Comparison of ENCODE assay signal across 26 cellular contexts in genomic region chrX:49232525-49232924, GRCh38. TPM values are rescaled to one million over a fixed set of nuclear protein-coding genes. Genes with fewer than 3 reads are reported as not detected.
DNase-seq lines count a peak whose midpoint lies in the region; ATAC-seq and TF ChIP-seq lines count a peak whose summit lies in the region.
"Had no signal": no experiment of that assay in that cellular context is flagged by ENCODE, and none has a peak within 500 bp of the region (broad histone marks: within the 10 kb centered on the region; RNA-seq: fewer than 3 reads in every experiment).

No MANE protein-coding gene starts in this region.

- peak overlapping the region; percentile 59 for H3K27ac Mint-ChIP-seq in activated naive CD4-positive, alpha-beta T cell treated with anti-CD3 and anti-CD28 coated beads, Interleukin-2, amount 50 U/mL, for 24 hours
- no peak overlapping the region for H3K27ac Mint-ChIP-seq in activated naive CD4-positive, alpha-beta T cell treated with anti-CD3 and anti-CD28 coated beads, Interleukin-2, amount 50 U/mL, for 72 hours
- peak overlapping the region; percentile 27 for H3K27ac Mint-ChIP-seq in chondrocyte (ENCODE audit: unreplicated experiment)
- H3K27ac Mint-ChIP-seq: HFFc6 had no signal

- H3K36me3 Mint-ChIP-seq in activated naive CD4-positive, alpha-beta T cell treated with anti-CD3 and anti-CD28 coated beads, Interleukin-2, amount 50 U/mL, for 24 hours, result peaks cover 2% of the 10 kb centered on the region
- H3K36me3 Mint-ChIP-seq in activated naive CD4-positive, alpha-beta T cell treated with anti-CD3 and anti-CD28 coated beads, Interleukin-2, amount 50 U/mL, for 72 hours, result peaks cover 5 to 8% of the 10 kb centered on the region in 2 donors
- no peaks in the 10 kb centered on the region for H3K36me3 Mint-ChIP-seq in chondrocyte (ENCODE audit: low read depth)

- no peaks in the 10 kb centered on the region for H3K9me3 ChIP-seq in WERI-Rb-1 (ENCODE audit: severe bottlenecking)
- H3K9me3 ChIP-seq: HAP-1 had no signal

- H3K27me3 ChIP-seq in WERI-Rb-1 (ENCODE audit: insufficient read depth, low read depth, severe bottlenecking), result peaks cover 5% of the 10 kb centered on the region

- no peak for DNase-seq in activated naive CD4-positive, alpha-beta T cell treated with anti-CD3 and anti-CD28 coated beads, Interleukin-2, amount 50 U/mL, for 72 hours (ENCODE audit: low spot score in 2 of 2)
- DNase-seq in WERI-Rb-1 (no peak), chondrocyte (ENCODE audit: low spot score) (no peak), cerebellar cortex (ENCODE audit: low spot score) (no peak), cerebellum (ENCODE audit: low spot score) (no peak), islet precursor cell (no peak)
- DNase-seq: AML-193; C1 segment of cervical spinal cord; CD8-positive, alpha-beta memory T cell; DMS 273 treated with DMSO at 0.1 percent for 48 hours; DMS79; GF-D8; GOT3; HFFc6; Kasumi-1; NCI-H1105; NCI-H1436 treated with DMSO at 0.1 percent for 48 hours; NCI-H1930; NCI-H2107; NCI-H446; NCI-H774 had no signal

- no peak for ATAC-seq in activated naive CD4-positive, alpha-beta T cell treated with anti-CD3 and anti-CD28 coated beads, Interleukin-2, amount 50 U/mL, for 72 hours
- ATAC-seq: HepG2 had no signal

- peaks cover 15% of the 10 kb centered on the region for H3K4me1 Mint-ChIP-seq in activated naive CD4-positive, alpha-beta T cell treated with anti-CD3 and anti-CD28 coated beads, Interleukin-2, amount 50 U/mL, for 24 hours
- no peaks in the 10 kb centered on the region for H3K4me1 Mint-ChIP-seq in chondrocyte (ENCODE audit: low read depth)

- peak overlapping the region; percentile 89 for H3K27ac ChIP-seq in WERI-Rb-1

- peaks cover 18% of the 10 kb centered on the region for H3K36me3 ChIP-seq in WERI-Rb-1
- H3K36me3 ChIP-seq: HAP-1 had no signal

- H3K27me3 Mint-ChIP-seq in activated naive CD4-positive, alpha-beta T cell treated with anti-CD3 and anti-CD28 coated beads, Interleukin-2, amount 50 U/mL, for 24 hours, result no peaks in the 10 kb centered on the region
- H3K27me3 Mint-ChIP-seq in chondrocyte (ENCODE audit: low read depth), result no peaks in the 10 kb centered on the region

- H3K9me3 Mint-ChIP-seq in activated naive CD4-positive, alpha-beta T cell treated with anti-CD3 and anti-CD28 coated beads, Interleukin-2, amount 50 U/mL, for 24 hours, result no peaks in the 10 kb centered on the region
- no peaks in the 10 kb centered on the region for H3K9me3 Mint-ChIP-seq in activated naive CD4-positive, alpha-beta T cell treated with anti-CD3 and anti-CD28 coated beads, Interleukin-2, amount 50 U/mL, for 72 hours
- H3K9me3 Mint-ChIP-seq in chondrocyte (ENCODE audit: low read depth), result peaks cover 2% of the 10 kb centered on the region
- H3K9me3 Mint-ChIP-seq: CD8-positive, alpha-beta memory T cell; HFFc6 had no signal

- no peak for TF ChIP-seq CTCF in WERI-Rb-1 (IDR thresholded peaks at IDR 0.05; ENCODE audit: low read depth, low read length)
- no peak for TF ChIP-seq CTCF in chondrocyte (IDR thresholded peaks at IDR 0.05)

- no peak overlapping the region for H3K4me3 Mint-ChIP-seq in activated naive CD4-positive, alpha-beta T cell treated with anti-CD3 and anti-CD28 coated beads, Interleukin-2, amount 50 U/mL, for 24 hours
- no peak overlapping the region for H3K4me3 Mint-ChIP-seq in chondrocyte (ENCODE audit: unreplicated experiment)
- H3K4me3 Mint-ChIP-seq: HFFc6 had no signal

- H3K4me3 ChIP-seq in WERI-Rb-1 (ENCODE audit: low read depth, low read length), result peak overlapping the region; percentile 39
- H3K4me3 ChIP-seq: HAP-1 had no signal

RNA-seq across cellular contexts. Expression of gene CACNA1F, which starts 0.6 kb away (rescaled TPM):
- total RNA-seq in activated naive CD4-positive, alpha-beta T cell treated with anti-CD3 and anti-CD28 coated beads, Interleukin-2, amount 50 U/mL, for 72 hours, result 1 to 10 TPM; 1.7 to 2.6 TPM
- total RNA-seq in chondrocyte (not detected in 3 replicates), cerebellum (0.36 TPM)
- total RNA-seq: HepG2, HFFc6, HT1080, M059J had no signal

RNA-seq across cellular contexts. Expression of gene CCDC22, which starts 2.7 kb away (rescaled TPM):
- 10 to 100 TPM; 18.3 to 26.4 TPM for total RNA-seq in activated naive CD4-positive, alpha-beta T cell treated with anti-CD3 and anti-CD28 coated beads, Interleukin-2, amount 50 U/mL, for 72 hours
- total RNA-seq in chondrocyte (12.3 to 13.2 TPM (median 12.8 TPM) in 3 replicates), cerebellum (6.6 TPM)

RNA-seq across cellular contexts. Expression of gene FOXP3, which starts 32.0 kb away (rescaled TPM):
- total RNA-seq in activated naive CD4-positive, alpha-beta T cell treated with anti-CD3 and anti-CD28 coated beads, Interleukin-2, amount 50 U/mL, for 72 hours, result 10 to 100 TPM in 1 of 2 donors, 1 to 10 TPM in 1; 5.4 to 24.3 TPM
- total RNA-seq in chondrocyte (0.12 to 0.28 TPM in 2 of 3 replicates, not detected in the other), cerebellum (not detected)
- total RNA-seq: HepG2, HT1080 had no signal

RNA-seq across cellular contexts. Expression of gene SYP, which starts 32.5 kb away (rescaled TPM):
- 10 to 100 TPM; 11.2 to 69.3 TPM for total RNA-seq in activated naive CD4-positive, alpha-beta T cell treated with anti-CD3 and anti-CD28 coated beads, Interleukin-2, amount 50 U/mL, for 72 hours
- total RNA-seq in chondrocyte (0.87 to 1.5 TPM (median 1.4 TPM) in 3 replicates), cerebellum (85.9 TPM)

RNA-seq across cellular contexts. Expression of gene PPP1R3F, which starts 37.1 kb away (rescaled TPM):
- total RNA-seq in activated naive CD4-positive, alpha-beta T cell treated with anti-CD3 and anti-CD28 coated beads, Interleukin-2, amount 50 U/mL, for 72 hours, result 1 to 10 TPM; 4.2 to 5.3 TPM
- total RNA-seq in chondrocyte (6.6 to 15.0 TPM (median 8.0 TPM) in 3 replicates), cerebellum (8.1 TPM)

Comparison
In these comparisons a context has a peak if more than half of its experiments do, and no peak if none do; other contexts are left out.
1. H3K27ac Mint-ChIP-seq: peak in activated naive CD4-positive, alpha-beta T cell treated with anti-CD3 and anti-CD28 coated beads, Interleukin-2, amount 50 U/mL, for 24 hours (single experiment) and chondrocyte (single experiment); none in activated naive CD4-positive, alpha-beta T cell treated with anti-CD3 and anti-CD28 coated beads, Interleukin-2, amount 50 U/mL, for 72 hours (0 of 2).